ENCODE assay signal across 1 cellular context in genomic region chr11:36376315-36376887, GRCh38.
A peak's percentile ranks its signal among the peaks of the same experiment; 100 is the strongest.
TF ChIP-seq lines count a peak whose summit lies in the region.

No MANE protein-coding gene starts in this region.

TF ChIP-seq in HEK293, 187 proteins besides CTCF, POLR2A, EP300 and RAD21 (continued from another document):
- TF ChIP-seq HOXD13 (CRISPR knock-in tag; IDR thresholded peaks at IDR 0.05; ENCODE audit: borderline replicate concordance) (no peak), SP7 (tag by site-specific recombination; IDR thresholded peaks at IDR 0.05) (no peak), ZNF560 (tag by site-specific recombination; IDR thresholded peaks at IDR 0.05; ENCODE audit: borderline replicate concordance) (no peak), ZNF398 (tag by site-specific recombination; IDR thresholded peaks at IDR 0.05) (peak; percentile 95)
TF ChIP-seq in HEK293: peak in this region for 11.
